In the genomic region with DNA sequence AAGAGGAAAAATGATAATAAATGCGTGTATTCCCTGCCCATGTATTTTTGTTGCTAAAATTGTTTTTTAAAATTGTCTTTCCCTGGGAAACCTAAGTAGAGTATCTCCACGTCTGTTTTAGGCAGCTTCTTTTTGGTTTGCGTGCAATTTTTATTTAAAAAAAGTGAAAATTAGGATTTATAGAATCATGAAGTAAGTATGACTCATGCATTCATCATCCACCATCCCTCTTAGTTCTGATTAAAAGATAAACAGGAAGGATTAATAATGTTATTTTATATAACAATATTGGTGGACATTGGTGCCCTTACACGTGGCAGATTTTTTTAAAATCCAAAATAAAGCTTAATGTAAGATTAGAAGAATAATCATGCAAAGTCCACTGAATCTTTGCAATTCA, we compare ENCODE assay signal across 9 cellular contexts.
"Had no signal": no experiment of that assay in that cellular context is flagged by ENCODE, and none has a peak within 500 bp of the region (broad histone marks: within the 10 kb centered on the region; RNA-seq: fewer than 3 reads in every experiment).

No MANE protein-coding gene starts in this region.

- H3K27ac ChIP-seq: GM23248 had no signal

- FAIRE-seq: H1, H54, HTR-8/SVneo, K562 had no signal

- H2AFZ ChIP-seq: GM23248 had no signal

- H3K9me3 Mint-ChIP-seq: H9 had no signal

- ATAC-seq: K562 had no signal

- H3K4me3 ChIP-seq: GM23248, K562 had no signal

- H3K9ac ChIP-seq: GM23248 had no signal

- H3K4me1 Mint-ChIP-seq: H9 had no signal

- H3K4me3 Mint-ChIP-seq: H9 had no signal

- H3K27ac Mint-ChIP-seq: H9 had no signal

- DNase-seq: GM23248, H9, HCEC 1CT, IMR-90, KG1 had no signal
